Comparison of ENCODE assay signal across 11 cellular contexts in genomic region chr21:45993210-45994085, GRCh38. TPM values are rescaled to one million over a fixed set of nuclear protein-coding genes. Genes with fewer than 3 reads are reported as not detected.
DNase-seq lines count a peak whose midpoint lies in the region; ATAC-seq and TF ChIP-seq lines count a peak whose summit lies in the region.
"Had no signal": no experiment of that assay in that cellular context is flagged by ENCODE, and none has a peak within 500 bp of the region (broad histone marks: within the 10 kb centered on the region; RNA-seq: fewer than 3 reads in every experiment).

No MANE protein-coding gene starts in this region.

- TF ChIP-seq CTCF in AG10803 (conservative IDR thresholded peaks at IDR 0.05; ENCODE audit: low read length) (no peak), Peyer's patch (IDR thresholded peaks at IDR 0.05) (no peak), psoas muscle (IDR thresholded peaks at IDR 0.05) (no peak)

- H3K27me3 ChIP-seq in Peyer's patch, result no peaks in the 10 kb centered on the region
- H3K27me3 ChIP-seq in psoas muscle (ENCODE audit: insufficient read depth in 3 of 3, low read length in 2 of 3), result no peaks in the 10 kb centered on the region
- H3K27me3 ChIP-seq: cardiac muscle cell had no signal

- DNase-seq in AG10803 (ENCODE audit: low read depth), result no peak
- peak in 2 of 3 donors; percentile 11 to 39 for DNase-seq in Peyer's patch
- peak; percentile 59 for DNase-seq in left cardiac atrium
- peak; percentile 42 to 74 for DNase-seq in psoas muscle
- DNase-seq in NCI-H2107 (lab: John Stamatoyannopoulos, UW), result no peak
- DNase-seq: COR-L47, HFFc6 had no signal

- peak; percentile 16 to 42 for ATAC-seq in left cardiac atrium
- peak in 1 of 4 donors; percentile 23 for ATAC-seq in psoas muscle
- no peak for ATAC-seq in GM18511 (IDR thresholded peaks at IDR 0.05; ENCODE audit: unreplicated experiment)
- ATAC-seq in GM18498 (IDR thresholded peaks at IDR 0.05; ENCODE audit: unreplicated experiment), result no peak
- ATAC-seq in GM18907 (IDR thresholded peaks at IDR 0.05; ENCODE audit: unreplicated experiment), result no peak

- H3K4me3 ChIP-seq in AG10803 (ENCODE audit: low read length) (peak overlapping the region; percentile 3; the same call in 1 of the 2 replicates), Peyer's patch (no peak overlapping the region), psoas muscle (no peak overlapping the region)
- H3K4me3 ChIP-seq: cardiac muscle cell had no signal

- H3K4me1 ChIP-seq in Peyer's patch, result no peaks in the 10 kb centered on the region
- H3K4me1 ChIP-seq in psoas muscle, result no peaks in the 10 kb centered on the region

- H3K27ac ChIP-seq in Peyer's patch (peak overlapping the region in 3 of 4 donors; percentile 10 to 39 (median 25)), psoas muscle (peak overlapping the region; percentile 23)
- H3K27ac ChIP-seq: cardiac muscle cell had no signal

- no peak for TF ChIP-seq POLR2A in Peyer's patch (IDR thresholded peaks at IDR 0.05)

- intact Hi-C loops in left cardiac atrium (cut with DNase I), result no loop called here
- intact Hi-C loops in psoas muscle (cut with DNase I), result no loop called here

- H3K9me3 ChIP-seq in Peyer's patch (no peaks in the 10 kb centered on the region), psoas muscle (no peaks in the 10 kb centered on the region)

- 77 to 84% (median 80%) methylated on average over 42 to 44 of the region's 44 CpGs for WGBS in psoas muscle, 3 donors

- H3K36me3 ChIP-seq in Peyer's patch (peaks cover 0 to 7% (median 0%) of the 10 kb centered on the region in 3 donors), psoas muscle (ENCODE audit: insufficient read depth in 1 of 2, low read depth in 1 of 2) (peaks cover 0 to 59% of the 10 kb centered on the region in 2 donors)

RNA-seq across cellular contexts. Expression of gene COL6A1, which starts 11.9 kb away (rescaled TPM):
- total RNA-seq in Peyer's patch, result 100 to 1,000 TPM in 3 of 4 donors, 10 to 100 TPM in 1; 37.7 to 458 (median 161) TPM
- 100 to 1,000 TPM; 244 to 247 TPM for total RNA-seq in left cardiac atrium
- 10 to 100 TPM; 36.1 to 83.0 (median 61.9) TPM for total RNA-seq in psoas muscle
- polyA plus RNA-seq in psoas muscle, result 10 to 100 TPM; 29.4 to 32.1 (median 30.4) TPM

Comparison
In these comparisons a context has a peak if more than half of its experiments do, and no peak if none do; other contexts are left out.
1. DNase-seq: peak in Peyer's patch (2 of 3), left cardiac atrium (single experiment) and psoas muscle (2 of 2); none in AG10803 (single experiment) and NCI-H2107 (single experiment).
2. ATAC-seq: peak in left cardiac atrium (2 of 2); none in GM18511 (single experiment), GM18498 (single experiment) and GM18907 (single experiment).